In genomic region chr20:36318166-36318565, GRCh38 we compare ENCODE assay signal across 19 cellular contexts. TPM values are rescaled to one million over a fixed set of nuclear protein-coding genes. Genes with fewer than 3 reads are reported as not detected.
A peak's percentile ranks its signal among the peaks of the same experiment; 100 is the strongest.
DNase-seq lines count a peak whose midpoint lies in the region; ATAC-seq, FAIRE-seq and TF ChIP-seq lines count a peak whose summit lies in the region.
"Had no signal": no experiment of that assay in that cellular context is flagged by ENCODE, and none has a peak within 500 bp of the region (broad histone marks: within the 10 kb centered on the region; RNA-seq: fewer than 3 reads in every experiment).

No MANE protein-coding gene starts in this region.

- no peak for TF ChIP-seq RAD21 in SK-N-SH (IDR thresholded peaks at IDR 0.05; ENCODE audit: low read length)

- peaks cover 0 to 6% of the 10 kb centered on the region in 2 experiments; a peak in 1 of 4 replicates for H3K4me1 ChIP-seq in SK-N-SH (ENCODE audit: control insufficient read depth in 1 of 2, insufficient read depth in 2 of 2, low read depth in 1 of 2, low read length in 1 of 2)
- H3K4me1 ChIP-seq in kidney (ENCODE audit: control insufficient read depth in 1 of 2, insufficient read depth in 1 of 2, low read depth in 1 of 2, low read length in 2 of 2), result no peaks in the 10 kb centered on the region
- no peaks in the 10 kb centered on the region for H3K4me1 ChIP-seq in spleen
- H3K4me1 ChIP-seq: HAP-1, SJCRH30 had no signal

- no peak for TF ChIP-seq POLR2A in spleen (IDR thresholded peaks at IDR 0.05)

- no peak for FAIRE-seq in kidney (lab: Jason Lieb, UNC)
- no peak for FAIRE-seq in D721Med (lab: Jason Lieb, UNC)

- H3K36me3 Mint-ChIP-seq in WTC11, result no peaks in the 10 kb centered on the region
- H3K36me3 Mint-ChIP-seq: CD8-positive, alpha-beta T cell had no signal

- H3K9ac ChIP-seq in SK-N-SH, result no peak overlapping the region
- H3K9ac ChIP-seq in kidney (ENCODE audit: low read length in 2 of 2), result no peak overlapping the region
- H3K9ac ChIP-seq: GM23248 had no signal

- H3K9me3 ChIP-seq in SK-N-SH (no peaks in the 10 kb centered on the region), kidney (ENCODE audit: control insufficient read depth in 1 of 2, low read length in 2 of 2) (no peaks in the 10 kb centered on the region), spleen (no peaks in the 10 kb centered on the region)
- H3K9me3 ChIP-seq: HAP-1, MG63, SJCRH30 had no signal

- H2AFZ ChIP-seq in SK-N-SH (ENCODE audit: low read depth), result no peak overlapping the region
- H2AFZ ChIP-seq: GM23248 had no signal

- H4K20me1 ChIP-seq in SK-N-SH (ENCODE audit: insufficient read depth), result no peaks in the 10 kb centered on the region

- TF ChIP-seq EP300 in SK-N-SH (IDR thresholded peaks at IDR 0.05; ENCODE audit: borderline replicate concordance in 1 of 2, low read depth in 1 of 2, low read length in 1 of 2), result no peak

- TF ChIP-seq CTCF in SK-N-SH (IDR thresholded peaks at IDR 0.05) (no peak), WTC11 (IDR thresholded peaks at IDR 0.05) (no peak), kidney (IDR thresholded peaks at IDR 0.05; ENCODE audit: borderline replicate concordance, extremely low read depth, insufficient read depth) (no peak), spleen (IDR thresholded peaks at IDR 0.05 in 8 of 11, conservative IDR thresholded peaks at IDR 0.05 in 3 of 11) (no peak), D721Med (IDR thresholded peaks at IDR 0.05; ENCODE audit: insufficient read depth, missing control alignments) (no peak)

- H3F3A ChIP-seq in SK-N-SH (replicated peaks; ENCODE audit: insufficient read depth), result no peaks in the 10 kb centered on the region

- H3K27me3 ChIP-seq in SK-N-SH (ENCODE audit: insufficient read depth) (no peaks in the 10 kb centered on the region; the same call in 1 of the 2 replicates), spleen (replicated peaks in 1 of 7) (peaks cover 0 to 37% (median 0%) of the 10 kb centered on the region in 7 donors)

- CTCF ChIA-PET in SK-N-SH (lab: Yijun Ruan, JAX) (interaction anchor here (0.6 to 0.9 kb wide), 2 partner anchors 45 to 121 kb away, joined by 3 to 4 read pairs; no protein-coding TSS in a partner anchor), WTC11 (lab: Charles Lee) (interaction anchor here (0.9 to 1.6 kb wide), 2 partner anchors 81 to 121 kb away, joined by 3 to 5 read pairs; no protein-coding TSS in a partner anchor)

- ATAC-seq in SK-N-SH treated with all-trans-retinoic acid at 6 μM for 48 hours (no peak; the same call in 2 of the 3 replicates), WTC11 (no peak)
- ATAC-seq: CD8-positive, alpha-beta T cell; Panc1 had no signal

- WGBS in SK-N-SH (ENCODE audit: low lambda C conversion rate), result 10% methylated on average over 2 of the region's 3 CpGs
- 61 to 83% (median 75%) methylated on average over 3 of the region's 3 CpGs for WGBS in spleen, 5 donors

- H3K9me3 Mint-ChIP-seq in WTC11, result no peaks in the 10 kb centered on the region
- H3K9me3 Mint-ChIP-seq: CD8-positive, alpha-beta T cell had no signal

- no peaks in the 10 kb centered on the region for H3K4me1 Mint-ChIP-seq in WTC11

- no peaks in the 10 kb centered on the region; the same call in 1 of the 2 replicates for H3K27me3 Mint-ChIP-seq in WTC11 (ENCODE audit: low read depth)

- intact Hi-C loops in kidney (cut with DNase I) (no loop called here), spleen (cut with DNase I; ENCODE audit: low total_unique reads) (no loop called here)

- no peak overlapping the region for H3K27ac Mint-ChIP-seq in WTC11
- H3K27ac Mint-ChIP-seq: CD8-positive, alpha-beta T cell had no signal

- H3K4me3 Mint-ChIP-seq in WTC11, result no peak overlapping the region
- H3K4me3 Mint-ChIP-seq: CD8-positive, alpha-beta T cell had no signal

- DNase-seq in SK-N-SH (peak; percentile 71), WTC11 (ENCODE audit: low spot score) (peak; percentile 4), kidney (peak; percentile 15), spleen (peak; percentile 37), D721Med (ENCODE audit: insufficient read length, low spot score) (no peak)
- DNase-seq in stimulated activated CD4-positive, alpha-beta T cell treated with anti-CD3 and anti-CD28 coated beads, Interleukin-12 subunit alpha, Interleukin-12 subunit beta, amount 100 ng/mL, for 4 hours, result no peak
- DNase-seq in activated CD4-positive, alpha-beta T cell treated with anti-CD3 and anti-CD28 coated beads for 48 hours, result no peak
- DNase-seq: 8988T; C1 segment of cervical spinal cord; CD8-positive, alpha-beta T cell; GM23248; MG63; NCI-H1417; NCI-H1930; NK-92 treated with Interleukin-12 subunit alpha and Interleukin-12 subunit beta, amount 100 ng/mL, for 24 hours had no signal

- H3K79me2 ChIP-seq in SK-N-SH (ENCODE audit: insufficient read depth), result no peaks in the 10 kb centered on the region

- no peak overlapping the region for H3K4me3 ChIP-seq in SK-N-SH (ENCODE audit: low read depth in 2 of 2, low read length in 1 of 2)
- no peak overlapping the region for H3K4me3 ChIP-seq in kidney (ENCODE audit: low read length in 2 of 2)
- H3K4me3 ChIP-seq in spleen, result no peak overlapping the region
- H3K4me3 ChIP-seq: GM23248, HAP-1, MG63, SJCRH30 had no signal

- H3K36me3 ChIP-seq in SK-N-SH (replicated peaks in 1 of 2; ENCODE audit: control insufficient read depth in 1 of 2, insufficient read depth in 2 of 2, low read length in 1 of 2) (no peaks in the 10 kb centered on the region), kidney (ENCODE audit: control insufficient read depth in 1 of 2, insufficient read depth in 2 of 2, low read length in 2 of 2) (no peaks in the 10 kb centered on the region), spleen (no peaks in the 10 kb centered on the region)
- H3K36me3 ChIP-seq: HAP-1, MG63, SJCRH30 had no signal

- POLR2A ChIA-PET in SK-N-SH (lab: Yijun Ruan, JAX) (interaction anchor here (0.7 kb wide), 1 partner anchor 22 kb away, joined by 3 read pairs; no protein-coding TSS in a partner anchor), WTC11 (lab: Charles Lee) (interaction anchor here (0.6 kb wide), 1 partner anchor 891 kb away, joined by 4 read pairs; no protein-coding TSS in a partner anchor)

- H3K27ac ChIP-seq in SK-N-SH (ENCODE audit: low read depth in 2 of 2, low read length in 1 of 2) (no peak overlapping the region), kidney (ENCODE audit: low read depth in 2 of 2, low read length in 2 of 2) (no peak overlapping the region), spleen (no peak overlapping the region)
- H3K27ac ChIP-seq: GM23248, SJCRH30 had no signal

- no peaks in the 10 kb centered on the region for H3K9me2 ChIP-seq in SK-N-SH

- H3K4me2 ChIP-seq in SK-N-SH, result no peak overlapping the region

TF ChIP-seq in SK-N-SH, 30 proteins besides CTCF, POLR2A, EP300 and RAD21:
- TF ChIP-seq MXI1 (IDR thresholded peaks at IDR 0.05; ENCODE audit: low read depth, low read length) (no peak), GATA2 (CRISPR knock-in tag; IDR thresholded peaks at IDR 0.05) (peak; percentile 46; the same call in 1 of the 2 replicates)

TF ChIP-seq in SK-N-SH treated with all-trans-retinoic acid at 6 μM for 48 hours, 23 proteins besides CTCF, POLR2A, EP300 and RAD21 (continues in another document):
- TF ChIP-seq SNAI2 (CRISPR knock-in tag; IDR thresholded peaks at IDR 0.05) (no peak), ZNF565 (CRISPR knock-in tag; conservative IDR thresholded peaks at IDR 0.05; ENCODE audit: low read depth) (no peak), ZFP3 (CRISPR knock-in tag; IDR thresholded peaks at IDR 0.05) (no peak), TOX (CRISPR knock-in tag; IDR thresholded peaks at IDR 0.05; ENCODE audit: borderline replicate concordance) (no peak), PATZ1 (CRISPR knock-in tag; IDR thresholded peaks at IDR 0.05; ENCODE audit: borderline replicate concordance) (no peak), GLIS3 (CRISPR knock-in tag; IDR thresholded peaks at IDR 0.05) (no peak)

TF ChIP-seq in WTC11, 78 proteins besides CTCF, POLR2A, EP300 and RAD21 (continues in another document):
- TF ChIP-seq, protein P1, sequence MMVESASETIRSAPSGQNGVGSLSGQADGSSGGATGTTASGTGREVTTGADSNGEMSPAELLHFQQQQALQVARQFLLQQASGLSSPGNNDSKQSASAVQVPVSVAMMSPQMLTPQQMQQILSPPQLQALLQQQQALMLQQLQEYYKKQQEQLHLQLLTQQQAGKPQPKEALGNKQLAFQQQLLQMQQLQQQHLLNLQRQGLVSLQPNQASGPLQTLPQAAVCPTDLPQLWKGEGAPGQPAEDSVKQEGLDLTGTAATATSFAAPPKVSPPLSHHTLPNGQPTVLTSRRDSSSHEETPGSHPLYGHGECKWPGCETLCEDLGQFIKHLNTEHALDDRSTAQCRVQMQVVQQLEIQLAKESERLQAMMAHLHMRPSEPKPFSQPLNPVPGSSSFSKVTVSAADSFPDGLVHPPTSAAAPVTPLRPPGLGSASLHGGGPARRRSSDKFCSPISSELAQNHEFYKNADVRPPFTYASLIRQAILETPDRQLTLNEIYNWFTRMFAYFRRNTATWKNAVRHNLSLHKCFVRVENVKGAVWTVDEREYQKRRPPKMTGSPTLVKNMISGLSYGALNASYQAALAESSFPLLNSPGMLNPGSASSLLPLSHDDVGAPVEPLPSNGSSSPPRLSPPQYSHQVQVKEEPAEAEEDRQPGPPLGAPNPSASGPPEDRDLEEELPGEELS (CRISPR knock-in tag; IDR thresholded peaks at IDR 0.05), result no peak

RNA-seq across cellular contexts. Expression of gene DLGAP4, which starts 12.0 kb away (rescaled TPM):
- polyA plus RNA-seq in SK-N-SH (2012; rRNA removed) (12.7 and 31.2 TPM in 2 replicates), kidney (ENCODE audit: insufficient read depth, low read depth, low replicate concordance) (19.6 TPM), spleen (10 to 100 TPM; 12.0 to 28.4 (median 23.7) TPM)
- 16.5 and 24.1 TPM in 2 replicates for polyA plus RNA-seq in SK-N-SH (2012; cell fraction: cytosol; rRNA removed)
- 65.0 and 82.1 TPM in 2 replicates for polyA plus RNA-seq in SK-N-SH (2012; cell fraction: nucleus; rRNA removed)
- total RNA-seq in WTC11 (2021) (52.6 to 54.6 TPM (median 54.6 TPM) in 3 replicates), kidney (62.4 TPM), spleen (10 to 100 TPM; 44.5 to 60.9 (median 47.7) TPM)

Comparison
In these comparisons a context has a peak if more than half of its experiments do, and no peak if none do; other contexts are left out.
1. DNase-seq: peak in SK-N-SH (single experiment), WTC11 (single experiment), kidney (single experiment) and spleen (single experiment); none in D721Med (single experiment), stimulated activated CD4-positive, alpha-beta T cell treated with anti-CD3 and anti-CD28 coated beads, Interleukin-12 subunit alpha, Interleukin-12 subunit beta, amount 100 ng/mL, for 4 hours (single experiment) and activated CD4-positive, alpha-beta T cell treated with anti-CD3 and anti-CD28 coated beads for 48 hours (single experiment).